24 cellular contexts compared by ENCODE assay signal in the genomic region with DNA sequence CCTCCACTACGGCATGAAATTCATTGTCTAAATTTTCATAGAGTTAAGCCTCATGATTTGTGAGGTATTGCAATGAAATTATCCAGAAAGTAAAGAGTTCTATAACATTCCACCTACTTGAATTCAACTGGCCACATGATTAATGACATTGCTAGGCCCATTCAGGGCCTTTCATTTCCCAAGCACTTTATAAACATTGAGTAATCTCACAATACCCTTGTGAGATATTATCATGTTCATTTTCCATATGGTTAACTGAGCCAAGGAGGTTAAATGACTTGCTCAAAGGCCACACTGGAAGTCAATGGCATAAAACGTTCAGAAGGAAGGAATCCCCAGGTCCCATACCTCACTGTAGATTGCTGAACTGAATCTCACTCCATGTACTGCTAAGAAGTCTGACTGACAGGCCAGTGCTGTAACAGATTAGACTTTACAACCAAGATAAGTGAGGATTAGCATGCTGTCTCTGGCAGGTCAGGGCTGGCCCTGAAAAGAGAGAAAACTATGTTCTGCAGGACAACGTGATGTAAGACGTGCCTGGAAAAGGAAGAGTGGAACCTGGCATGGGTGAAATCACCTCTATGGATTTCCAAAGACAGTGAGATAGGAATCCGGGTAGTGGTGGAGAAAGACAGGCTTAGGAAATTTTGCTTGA.
A peak's percentile ranks its signal among the peaks of the same experiment; 100 is the strongest.
DNase-seq lines count a peak whose midpoint lies in the region; FAIRE-seq and TF ChIP-seq lines count a peak whose summit lies in the region.
"Had no signal": no experiment of that assay in that cellular context is flagged by ENCODE, and none has a peak within 500 bp of the region (broad histone marks: within the 10 kb centered on the region; RNA-seq: fewer than 3 reads in every experiment).

No MANE protein-coding gene starts in this region.

- H3K27ac Mint-ChIP-seq in endodermal cell (no peak overlapping the region), mesothelial cell of epicardium (peak overlapping the region; percentile 23)
- H3K27ac Mint-ChIP-seq: CD8-positive, alpha-beta T cell had no signal

- H3K4me3 ChIP-seq in endodermal cell (ENCODE audit: low read length) (peak overlapping the region; percentile 7), colonic mucosa (no peak overlapping the region)
- H3K4me3 ChIP-seq: BLaER1, SK-N-MC had no signal

- H3K27ac ChIP-seq in endodermal cell (ENCODE audit: low read depth, low read length) (no peak overlapping the region), colonic mucosa (no peak overlapping the region)
- H3K27ac ChIP-seq: BLaER1, HL-60, SK-N-MC had no signal

- peaks cover 9% of the 10 kb centered on the region for H3K4me1 Mint-ChIP-seq in endodermal cell
- H3K4me1 Mint-ChIP-seq in mesothelial cell of epicardium: peaks cover 9% of the 10 kb centered on the region

- H3K4me3 Mint-ChIP-seq in endodermal cell: no peak overlapping the region
- H3K4me3 Mint-ChIP-seq in mesothelial cell of epicardium: no peak overlapping the region
- H3K4me3 Mint-ChIP-seq: CD8-positive, alpha-beta T cell had no signal

- FAIRE-seq in D721Med (lab: Jason Lieb, UNC): peak; percentile 63
- FAIRE-seq: A204.1, G401.6, H54 had no signal

- DNase-seq in D721Med (ENCODE audit: insufficient read length, low spot score) (no peak), NCI-H82 (lab: John Stamatoyannopoulos, UW) (peak; percentile 71), endodermal cell (no peak), mesothelial cell of epicardium (ENCODE audit: low spot score in 2 of 2, unreplicated experiment in 2 of 2) (no peak), NCI-H774 (lab: John Stamatoyannopoulos, UW) (no peak), colonic mucosa (no peak), NCI-H1436 treated with DMSO at 0.1 percent for 48 hours (lab: John Stamatoyannopoulos, UW) (no peak), cerebellum (ENCODE audit: low spot score) (no peak)
- DNase-seq: CD8-positive, alpha-beta T cell; DND-41; IMR-90; Karpas-422; NCI-H1417 treated with DMSO at 0.1 percent for 48 hours; NCI-H1930; NCI-H2171 treated with DMSO at 0.1 percent for 48 hours; NCI-H446; NCI-H526 treated with DMSO at 0.1 percent for 48 hours; SHP77 had no signal

- no peaks in the 10 kb centered on the region for H3K9me3 ChIP-seq in endodermal cell (ENCODE audit: control insufficient read depth, low read length)
- H3K9me3 ChIP-seq in colonic mucosa: no peaks in the 10 kb centered on the region
- H3K9me3 ChIP-seq: BLaER1 had no signal

- no peaks in the 10 kb centered on the region for H3K27me3 Mint-ChIP-seq in endodermal cell (ENCODE audit: insufficient read depth)
- no peaks in the 10 kb centered on the region for H3K27me3 Mint-ChIP-seq in mesothelial cell of epicardium (ENCODE audit: low read depth)

- H3K27me3 ChIP-seq in endodermal cell (ENCODE audit: control insufficient read depth, insufficient read depth, low read length, poor library complexity, severe bottlenecking): peaks cover 9% of the 10 kb centered on the region
- H3K27me3 ChIP-seq in colonic mucosa: peaks cover 4% of the 10 kb centered on the region
- H3K27me3 ChIP-seq: BLaER1 had no signal

- H3K9ac ChIP-seq in endodermal cell (ENCODE audit: extremely low read depth, low read length, poor library complexity, severe bottlenecking): no peak overlapping the region
- H3K9ac ChIP-seq in colonic mucosa (ENCODE audit: low read depth in 2 of 2, low read length in 2 of 2): no peak overlapping the region
- H3K9ac ChIP-seq: BLaER1 had no signal

- peaks cover 3% of the 10 kb centered on the region for H3K4me1 ChIP-seq in endodermal cell (ENCODE audit: control insufficient read depth, insufficient read depth, low read length)
- no peaks in the 10 kb centered on the region for H3K4me1 ChIP-seq in colonic mucosa
- H3K4me1 ChIP-seq: BLaER1 had no signal

- intact Hi-C loops in colonic mucosa (cut with DNase I): no loop called here

- H3K36me3 Mint-ChIP-seq in endodermal cell (ENCODE audit: low read depth) (no peaks in the 10 kb centered on the region), mesothelial cell of epicardium (no peaks in the 10 kb centered on the region)
- H3K36me3 Mint-ChIP-seq: CD8-positive, alpha-beta T cell had no signal

- no peaks in the 10 kb centered on the region for H3K36me3 ChIP-seq in endodermal cell (ENCODE audit: control insufficient read depth, insufficient read depth, low read length)
- H3K36me3 ChIP-seq in colonic mucosa: no peaks in the 10 kb centered on the region
- H3K36me3 ChIP-seq: BLaER1 had no signal

- TF ChIP-seq CTCF in D721Med (IDR thresholded peaks at IDR 0.05; ENCODE audit: insufficient read depth, missing control alignments) (no peak), endodermal cell (conservative IDR thresholded peaks at IDR 0.05) (no peak), mesothelial cell of epicardium (IDR thresholded peaks at IDR 0.05; ENCODE audit: unreplicated experiment) (no peak), colonic mucosa (IDR thresholded peaks at IDR 0.05) (no peak)

- H3K9me3 Mint-ChIP-seq in endodermal cell (no peaks in the 10 kb centered on the region), mesothelial cell of epicardium (peaks cover 9% of the 10 kb centered on the region)
- H3K9me3 Mint-ChIP-seq: CD8-positive, alpha-beta T cell had no signal

- WGBS in endodermal cell (ENCODE audit: insufficient coverage in 1 of 2, insufficient read length in 1 of 2), 2 experiments: 89 to 94% methylated on average over 2 to 5 of the region's 5 CpGs
